Comparison of ENCODE assay signal across 8 cellular contexts in genomic region chr19:918481-919156, GRCh38. TPM values are rescaled to one million over a fixed set of nuclear protein-coding genes. Genes with fewer than 3 reads are reported as not detected.
DNase-seq lines count a peak whose midpoint lies in the region; ATAC-seq and TF ChIP-seq lines count a peak whose summit lies in the region.
"Had no signal": no experiment of that assay in that cellular context is flagged by ENCODE, and none has a peak within 500 bp of the region (broad histone marks: within the 10 kb centered on the region; RNA-seq: fewer than 3 reads in every experiment).

No MANE protein-coding gene starts in this region.

- H3K27me3 ChIP-seq in neuron (ENCODE audit: insufficient read depth, low read length) = no peaks in the 10 kb centered on the region

- no peak overlapping the region for H2AFZ ChIP-seq in neuron (ENCODE audit: low read depth, low read length)

- H3K9me3 ChIP-seq in neuron (ENCODE audit: low read length) = no peaks in the 10 kb centered on the region
- H3K9me3 ChIP-seq: prostate gland had no signal

- no peaks in the 10 kb centered on the region for H3K27me3 Mint-ChIP-seq in activated CD4-positive, alpha-beta T cell treated with anti-CD3 and anti-CD28 coated beads for 36 hours
- H3K27me3 Mint-ChIP-seq in WTC11 (ENCODE audit: low read depth) = peaks cover 75% of the 10 kb centered on the region

- CTCF ChIA-PET in activated CD4-positive, alpha-beta T cell treated with anti-CD3 and anti-CD28 coated beads for 36 hours (lab: Charles Lee) = interaction anchor here (0.7 to 2.2 kb wide), 3 partner anchors 26 to 65 kb away, joined by 3 to 10 read pairs (median 4); partner anchors contain the start of genes MED16 and RNU6-9
- CTCF ChIA-PET in WTC11 (lab: Charles Lee) = interaction anchor here (0.6 to 2.8 kb wide), 15 partner anchors 17 to 299 kb away, joined by 3 to 18 read pairs (median 3); partner anchors contain the start of genes CFD, MED16 and RNU6-9

- H3K4me1 Mint-ChIP-seq in activated CD4-positive, alpha-beta T cell treated with anti-CD3 and anti-CD28 coated beads for 36 hours = peaks cover 19% of the 10 kb centered on the region
- H3K4me1 Mint-ChIP-seq in WTC11 = peaks cover 8% of the 10 kb centered on the region

- H3K27ac Mint-ChIP-seq in activated CD4-positive, alpha-beta T cell treated with anti-CD3 and anti-CD28 coated beads for 36 hours = no peak overlapping the region
- H3K27ac Mint-ChIP-seq in WTC11 = no peak overlapping the region

- H3K9me3 Mint-ChIP-seq in activated CD4-positive, alpha-beta T cell treated with anti-CD3 and anti-CD28 coated beads for 36 hours (ENCODE audit: low read depth) = no peaks in the 10 kb centered on the region
- H3K9me3 Mint-ChIP-seq in WTC11 = no peaks in the 10 kb centered on the region

- no peak for TF ChIP-seq CTCF in WTC11 (IDR thresholded peaks at IDR 0.05)

- H3K4me3 Mint-ChIP-seq in activated CD4-positive, alpha-beta T cell treated with anti-CD3 and anti-CD28 coated beads for 36 hours = peak overlapping the region; percentile 80
- H3K4me3 Mint-ChIP-seq in WTC11 = peak overlapping the region; percentile 55

- no peak for ATAC-seq in activated CD4-positive, alpha-beta T cell treated with anti-CD3 and anti-CD28 coated beads for 36 hours
- no peak for ATAC-seq in WTC11
- ATAC-seq in GM21447 (IDR thresholded peaks at IDR 0.05; ENCODE audit: unreplicated experiment) = no peak

- DNase-seq in activated CD4-positive, alpha-beta T cell treated with anti-CD3 and anti-CD28 coated beads for 36 hours = peak; percentile 83
- DNase-seq in activated CD4-positive, alpha-beta T cell treated with anti-CD3 and anti-CD28 coated beads for 1 hour = no peak
- DNase-seq in WTC11 (ENCODE audit: low spot score) (peak; percentile 64), NOMO-1 (lab: John Stamatoyannopoulos, UW; ENCODE audit: unreplicated experiment in 2 of 2) (no peak)
- DNase-seq: NCI-H1092 had no signal

- POLR2A ChIA-PET in activated CD4-positive, alpha-beta T cell treated with anti-CD3 and anti-CD28 coated beads for 36 hours (lab: Charles Lee) = interaction anchor here (0.6 kb wide), 1 partner anchor 540 kb away, joined by 3 read pairs; no protein-coding TSS in a partner anchor
- POLR2A ChIA-PET in WTC11 (lab: Charles Lee) = interaction anchor here (0.6 to 1.3 kb wide), 2 partner anchors 77 to 146 kb away, joined by 3 to 4 read pairs; no protein-coding TSS in a partner anchor

- H3K4me1 ChIP-seq in neuron (ENCODE audit: insufficient read depth, low read length) = peaks cover 13% of the 10 kb centered on the region

- peaks cover 8% of the 10 kb centered on the region for H3K36me3 Mint-ChIP-seq in activated CD4-positive, alpha-beta T cell treated with anti-CD3 and anti-CD28 coated beads for 36 hours (ENCODE audit: low read depth)
- H3K36me3 Mint-ChIP-seq in WTC11 = no peaks in the 10 kb centered on the region

- H3K4me3 ChIP-seq in neuron (ENCODE audit: low read length) = peak overlapping the region; percentile 43

- intact Hi-C loops in activated CD4-positive, alpha-beta T cell treated with anti-CD3 and anti-CD28 coated beads for 36 hours (cut with DNase I, micrococcal nuclease) = no loop called here

- H3K36me3 ChIP-seq in neuron (ENCODE audit: insufficient read depth, low read length) = no peaks in the 10 kb centered on the region
- H3K36me3 ChIP-seq: prostate gland had no signal

TF ChIP-seq in WTC11, 78 proteins besides CTCF, POLR2A, EP300 and RAD21 (continues in another document):
- TF ChIP-seq FOXP1 (CRISPR knock-in tag; IDR thresholded peaks at IDR 0.05; ENCODE audit: borderline replicate concordance) = no peak
- TF ChIP-seq IRF1 (CRISPR knock-in tag; IDR thresholded peaks at IDR 0.05) = no peak
- TF ChIP-seq ZNF263 (CRISPR knock-in tag; IDR thresholded peaks at IDR 0.05; ENCODE audit: low read depth) = no peak
- no peak for TF ChIP-seq TP53 (CRISPR knock-in tag; IDR thresholded peaks at IDR 0.05)
- no peak for TF ChIP-seq NR3C1 (CRISPR knock-in tag; conservative IDR thresholded peaks at IDR 0.05; ENCODE audit: low read depth)
- no peak for TF ChIP-seq MLX (CRISPR knock-in tag; IDR thresholded peaks at IDR 0.05)
- TF ChIP-seq, protein P1, sequence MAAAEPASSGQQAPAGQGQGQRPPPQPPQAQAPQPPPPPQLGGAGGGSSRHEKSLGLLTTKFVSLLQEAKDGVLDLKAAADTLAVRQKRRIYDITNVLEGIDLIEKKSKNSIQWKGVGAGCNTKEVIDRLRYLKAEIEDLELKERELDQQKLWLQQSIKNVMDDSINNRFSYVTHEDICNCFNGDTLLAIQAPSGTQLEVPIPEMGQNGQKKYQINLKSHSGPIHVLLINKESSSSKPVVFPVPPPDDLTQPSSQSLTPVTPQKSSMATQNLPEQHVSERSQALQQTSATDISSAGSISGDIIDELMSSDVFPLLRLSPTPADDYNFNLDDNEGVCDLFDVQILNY (CRISPR knock-in tag; IDR thresholded peaks at IDR 0.05) = no peak
- TF ChIP-seq NR1H2 (CRISPR knock-in tag; IDR thresholded peaks at IDR 0.05) = no peak
- no peak for TF ChIP-seq ZNF425 (CRISPR knock-in tag; conservative IDR thresholded peaks at IDR 0.05)
- TF ChIP-seq ESRRA (CRISPR knock-in tag; IDR thresholded peaks at IDR 0.05; ENCODE audit: borderline replicate concordance) = no peak
- TF ChIP-seq, protein P2, sequence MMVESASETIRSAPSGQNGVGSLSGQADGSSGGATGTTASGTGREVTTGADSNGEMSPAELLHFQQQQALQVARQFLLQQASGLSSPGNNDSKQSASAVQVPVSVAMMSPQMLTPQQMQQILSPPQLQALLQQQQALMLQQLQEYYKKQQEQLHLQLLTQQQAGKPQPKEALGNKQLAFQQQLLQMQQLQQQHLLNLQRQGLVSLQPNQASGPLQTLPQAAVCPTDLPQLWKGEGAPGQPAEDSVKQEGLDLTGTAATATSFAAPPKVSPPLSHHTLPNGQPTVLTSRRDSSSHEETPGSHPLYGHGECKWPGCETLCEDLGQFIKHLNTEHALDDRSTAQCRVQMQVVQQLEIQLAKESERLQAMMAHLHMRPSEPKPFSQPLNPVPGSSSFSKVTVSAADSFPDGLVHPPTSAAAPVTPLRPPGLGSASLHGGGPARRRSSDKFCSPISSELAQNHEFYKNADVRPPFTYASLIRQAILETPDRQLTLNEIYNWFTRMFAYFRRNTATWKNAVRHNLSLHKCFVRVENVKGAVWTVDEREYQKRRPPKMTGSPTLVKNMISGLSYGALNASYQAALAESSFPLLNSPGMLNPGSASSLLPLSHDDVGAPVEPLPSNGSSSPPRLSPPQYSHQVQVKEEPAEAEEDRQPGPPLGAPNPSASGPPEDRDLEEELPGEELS (CRISPR knock-in tag; IDR thresholded peaks at IDR 0.05) = no peak
- no peak for TF ChIP-seq MYBL2 (CRISPR knock-in tag; IDR thresholded peaks at IDR 0.05)

RNA-seq across cellular contexts. Expression of gene KISS1R, which starts 1.5 kb away (rescaled TPM):
- 10 to 100 TPM; 14.3 to 18.4 TPM for total RNA-seq in activated CD4-positive, alpha-beta T cell treated with anti-CD3 and anti-CD28 coated beads for 36 hours
- total RNA-seq in WTC11 (2021) = 2.9 to 4.4 TPM (median 3.6 TPM) in 3 replicates
- total RNA-seq: prostate gland had no signal

RNA-seq across cellular contexts. Expression of gene R3HDM4, which starts 5.6 kb away (rescaled TPM):
- total RNA-seq in activated CD4-positive, alpha-beta T cell treated with anti-CD3 and anti-CD28 coated beads for 36 hours = 10 to 100 TPM; 73.7 to 83.3 TPM
- total RNA-seq in WTC11 (2021) = 85.5 to 99.5 TPM (median 88.3 TPM) in 3 replicates

RNA-seq across cellular contexts. Expression of gene ARID3A, which starts 7.2 kb away (rescaled TPM):
- 10 to 100 TPM; 25.1 to 36.0 TPM for total RNA-seq in activated CD4-positive, alpha-beta T cell treated with anti-CD3 and anti-CD28 coated beads for 36 hours
- 102 to 116 TPM (median 113 TPM) in 3 replicates for total RNA-seq in WTC11 (2021)

RNA-seq across cellular contexts. Expression of gene RNU6-9, which starts 25.3 kb away (rescaled TPM):
- not detected for total RNA-seq in activated CD4-positive, alpha-beta T cell treated with anti-CD3 and anti-CD28 coated beads for 36 hours
- total RNA-seq in WTC11 (2021) = not detected in 3 replicates
- total RNA-seq: prostate gland had no signal

RNA-seq across cellular contexts. Expression of gene MED16, which starts 25.6 kb away (rescaled TPM):
- 10 to 100 TPM; 52.6 to 70.3 TPM for total RNA-seq in activated CD4-positive, alpha-beta T cell treated with anti-CD3 and anti-CD28 coated beads for 36 hours
- total RNA-seq in WTC11 (2021) = 66.9 to 88.8 TPM (median 84.5 TPM) in 3 replicates

Comparison
In these comparisons a context has a peak if more than half of its experiments do, and no peak if none do; other contexts are left out.
1. DNase-seq: peak in activated CD4-positive, alpha-beta T cell treated with anti-CD3 and anti-CD28 coated beads for 36 hours (single experiment) and WTC11 (single experiment); none in activated CD4-positive, alpha-beta T cell treated with anti-CD3 and anti-CD28 coated beads for 1 hour (single experiment) and NOMO-1 (0 of 2).